8 cellular contexts compared by ENCODE assay signal in genomic region chr10:62049815-62050626, GRCh38.
DNase-seq lines count a peak whose midpoint lies in the region; ATAC-seq, FAIRE-seq and TF ChIP-seq lines count a peak whose summit lies in the region.

No MANE protein-coding gene starts in this region.

- H3K27ac Mint-ChIP-seq in activated T-cell treated with anti-CD3 and anti-CD28 coated beads, Interleukin-2, amount 50 U/mL, for 24 hours, result peak overlapping the region; percentile 100

- ATAC-seq in GM12878 (no peak), HG02840 (IDR thresholded peaks at IDR 0.05; ENCODE audit: low FRiP score, unreplicated experiment) (no peak)

- H3K9me3 Mint-ChIP-seq in activated T-cell treated with anti-CD3 and anti-CD28 coated beads, Interleukin-2, amount 50 U/mL, for 24 hours, result peaks cover 6% of the 10 kb centered on the region

- no peak for TF ChIP-seq POLR2A in GM12878 (IDR thresholded peaks at IDR 0.05; ENCODE audit: low read depth, low read length)

- RAD21 ChIA-PET in GM12878 (lab: Charles Lee; ENCODE audit: unreplicated experiment), result interaction anchor here (0.6 to 3.4 kb wide), 10 partner anchors 10 to 195 kb away, joined by 3 to 17 read pairs (median 4); no protein-coding TSS in a partner anchor

- POLR2A ChIA-PET in GM12878 (lab: Charles Lee), result interaction anchor here (0.6 to 1.4 kb wide), 3 partner anchors 65 to 148 kb away, joined by 3 to 9 read pairs (median 3); partner anchors contain the start of gene ARID5B

- no peak for DNase-seq in activated T-cell treated with anti-CD3 and anti-CD28 coated beads, Interleukin-2, amount 50 U/mL, for 24 hours
- no peak for DNase-seq in activated T-cell treated with anti-CD3 and anti-CD28 coated beads, Interleukin-2, amount 50 U/mL, for 1 hour
- DNase-seq in GM12878 (ENCODE audit: low read depth, low spot score) (no peak), lung microvascular endothelial cell (ENCODE audit: low read depth in 2 of 2) (peak; percentile 50 to 54), NCI-H524 (lab: John Stamatoyannopoulos, UW) (no peak)
- DNase-seq in stimulated activated CD4-positive, alpha-beta T cell treated with anti-CD3 and anti-CD28 coated beads, Interleukin-4, amount 100 ng/mL, for 4 hours, result no peak

- H2AFZ ChIP-seq in GM12878 (ENCODE audit: control insufficient read depth, low read depth, low read length), result no peak overlapping the region

- H3K27me3 ChIP-seq in GM12878 (replicated peaks in 1 of 2; ENCODE audit: control insufficient read depth in 2 of 2, insufficient read depth in 2 of 2, low read length in 1 of 2) (no peaks in the 10 kb centered on the region), thymus (ENCODE audit: control insufficient read depth, insufficient read depth) (no peaks in the 10 kb centered on the region)

- peak overlapping the region; percentile 99 for H3K4me2 ChIP-seq in GM12878 (ENCODE audit: control insufficient read depth, insufficient read depth)

- H3K4me1 ChIP-seq in GM12878 (ENCODE audit: control insufficient read depth, insufficient read depth, low read length), result peaks cover 64% of the 10 kb centered on the region
- peaks cover 19% of the 10 kb centered on the region for H3K4me1 ChIP-seq in thymus (ENCODE audit: control insufficient read depth, insufficient read depth, low read length)

- in situ Hi-C loops in GM12878 (cut with MboI), result loop anchor here (5.0 kb wide), 2 partner anchors 148 to 192 kb away; partner anchors contain the start of gene ARID5B

- no peak for TF ChIP-seq RAD21 in GM12878 (IDR thresholded peaks at IDR 0.05; ENCODE audit: insufficient read depth, low read depth, low read length)

- H3K36me3 Mint-ChIP-seq in activated T-cell treated with anti-CD3 and anti-CD28 coated beads, Interleukin-2, amount 50 U/mL, for 24 hours (ENCODE audit: low read depth), result peaks cover 74% of the 10 kb centered on the region

- no peak for TF ChIP-seq CTCF in GM12878 (IDR thresholded peaks at IDR 0.05 in 2 of 3, conservative IDR thresholded peaks at IDR 0.05 in 1 of 3; ENCODE audit: control insufficient read depth in 2 of 3, extremely low read depth in 1 of 3, insufficient read depth in 1 of 3, low read depth in 3 of 3, low read length in 3 of 3)

- peaks cover 99% of the 10 kb centered on the region for H3K4me1 Mint-ChIP-seq in activated T-cell treated with anti-CD3 and anti-CD28 coated beads, Interleukin-2, amount 50 U/mL, for 24 hours (ENCODE audit: low read depth)

- SMC1A ChIA-PET in GM12878 (lab: Charles Lee; ENCODE audit: uncharacterized antibody, unreplicated experiment), result interaction anchor here (1.0 to 4.0 kb wide), 10 partner anchors 11 to 194 kb away, joined by 3 to 32 read pairs (median 6); no protein-coding TSS in a partner anchor

- no peak for FAIRE-seq in GM12878 (lab: Jason Lieb, UNC)

- H3K27me3 Mint-ChIP-seq in activated T-cell treated with anti-CD3 and anti-CD28 coated beads, Interleukin-2, amount 50 U/mL, for 24 hours, result no peaks in the 10 kb centered on the region

- CTCF ChIA-PET in GM12878 (lab: Yijun Ruan, JAX), result interaction anchor here (0.6 to 2.9 kb wide), 7 partner anchors 9 to 201 kb away, joined by 3 to 24 read pairs (median 3); no protein-coding TSS in a partner anchor

- H3K4me3 ChIP-seq in GM12878 (peak overlapping the region; percentile 68), thymus (ENCODE audit: low read length) (peak overlapping the region; percentile 14)

- no peaks in the 10 kb centered on the region for H4K20me1 ChIP-seq in GM12878 (ENCODE audit: control insufficient read depth, insufficient read depth)

- H3K9ac ChIP-seq in GM12878 (ENCODE audit: control insufficient read depth, insufficient read depth, low read length), result peak overlapping the region; percentile 92

- peak overlapping the region; percentile 90 for H3K4me3 Mint-ChIP-seq in activated T-cell treated with anti-CD3 and anti-CD28 coated beads, Interleukin-2, amount 50 U/mL, for 24 hours

- peaks cover 89% of the 10 kb centered on the region for H3K79me2 ChIP-seq in GM12878 (ENCODE audit: control insufficient read depth, insufficient read depth, low read length)

- H3K36me3 ChIP-seq in GM12878 (ENCODE audit: control insufficient read depth in 2 of 2, insufficient read depth in 2 of 2, low read length in 1 of 2), result peaks cover 0 to 7% of the 10 kb centered on the region in 2 experiments; a peak in 3 of 4 replicates
- peaks cover 17% of the 10 kb centered on the region for H3K36me3 ChIP-seq in thymus (ENCODE audit: control insufficient read depth, insufficient read depth)

- no peak for TF ChIP-seq EP300 in GM12878 (IDR thresholded peaks at IDR 0.05; ENCODE audit: borderline replicate concordance in 1 of 2, control insufficient read depth in 1 of 2, low read depth in 2 of 2, low read length in 2 of 2)

- H3K9me3 ChIP-seq in GM12878 (replicated peaks; ENCODE audit: control insufficient read depth, insufficient read depth, low read length) (no peaks in the 10 kb centered on the region; the same call in 2 of the 3 replicates), thymus (ENCODE audit: control insufficient read depth) (no peaks in the 10 kb centered on the region)

- 0% methylated on average over 3 of the region's 3 CpGs for WGBS in GM12878 (ENCODE audit: insufficient coverage, insufficient replicate concordance, low lambda C conversion rate, missing lambda C conversion rate)
- 84% methylated on average over 3 of the region's 3 CpGs for WGBS in thymus

- H3K27ac ChIP-seq in GM12878 (ENCODE audit: control insufficient read depth, insufficient read depth), result peak overlapping the region; percentile 93
- H3K27ac ChIP-seq in thymus (ENCODE audit: low read depth), result peak overlapping the region; percentile 80

- no TSS peak for BruUV-seq in GM12878 (replicated peaks; lab: Mats Ljungman, UMichigan)

- intact Hi-C loops in GM12878 (cut with micrococcal nuclease; ENCODE audit: unreplicated experiment), result loop anchor here (2.0 to 5.0 kb wide), 5 partner anchors 31 to 137 kb away; no protein-coding TSS in a partner anchor

TF ChIP-seq in GM12878, 131 proteins besides CTCF, POLR2A, EP300 and RAD21:
- TF ChIP-seq STAT3 (IDR thresholded peaks at IDR 0.05; ENCODE audit: low read depth, low read length) (0 out of 2 replicates have a peak, but pooled peaks have one; percentile 4), CEBPZ (IDR thresholded peaks at IDR 0.05; ENCODE audit: low read depth, low read length) (no peak), SREBF2 (IDR thresholded peaks at IDR 0.05; ENCODE audit: low read length) (no peak)

Comparison
In these comparisons a context has a peak if more than half of its experiments do, and no peak if none do; other contexts are left out.
1. DNase-seq: peak in lung microvascular endothelial cell (2 of 2); none in activated T-cell treated with anti-CD3 and anti-CD28 coated beads, Interleukin-2, amount 50 U/mL, for 24 hours (single experiment), activated T-cell treated with anti-CD3 and anti-CD28 coated beads, Interleukin-2, amount 50 U/mL, for 1 hour (single experiment), GM12878 (single experiment), stimulated activated CD4-positive, alpha-beta T cell treated with anti-CD3 and anti-CD28 coated beads, Interleukin-4, amount 100 ng/mL, for 4 hours (0 of 2) and NCI-H524 (0 of 2).